ENCODE assay signal across 27 cellular contexts in genomic region chr10:91987397-91988037, GRCh38.
A peak's percentile ranks its signal among the peaks of the same experiment; 100 is the strongest.
DNase-seq lines count a peak whose midpoint lies in the region; ATAC-seq and TF ChIP-seq lines count a peak whose summit lies in the region.
"Had no signal": no experiment of that assay in that cellular context is flagged by ENCODE, and none has a peak within 500 bp of the region (broad histone marks: within the 10 kb centered on the region; RNA-seq: fewer than 3 reads in every experiment).

No MANE protein-coding gene starts in this region.

- peak overlapping the region; percentile 4 for H3K27ac Mint-ChIP-seq in activated CD8-positive, alpha-beta T cell treated with anti-CD3 and anti-CD28 coated beads for 36 hours
- H3K27ac Mint-ChIP-seq: activated CD4-positive, alpha-beta T cell treated with anti-CD3 and anti-CD28 coated beads, Interleukin-2, amount 10 ng/mL, durations not matched to agents 7 days and 5 days; memory B cell had no signal

- H3K4me1 Mint-ChIP-seq in activated CD8-positive, alpha-beta T cell treated with anti-CD3 and anti-CD28 coated beads for 36 hours (ENCODE audit: low read depth), result peaks cover 22% of the 10 kb centered on the region

- no peaks in the 10 kb centered on the region for H3K27me3 Mint-ChIP-seq in activated CD8-positive, alpha-beta T cell treated with anti-CD3 and anti-CD28 coated beads for 36 hours
- H3K27me3 Mint-ChIP-seq: activated CD4-positive, alpha-beta T cell treated with anti-CD3 and anti-CD28 coated beads, Interleukin-2, amount 10 ng/mL, durations not matched to agents 7 days and 5 days; memory B cell had no signal

- H3F3A ChIP-seq in smooth muscle cell (ENCODE audit: low read depth), result peaks cover 13% of the 10 kb centered on the region

- TF ChIP-seq CTCF in heart right ventricle (IDR thresholded peaks at IDR 0.05) (no peak), fibroblast of the aortic adventitia (IDR thresholded peaks at IDR 0.05; ENCODE audit: insufficient read depth, low read length) (no peak), smooth muscle cell (IDR thresholded peaks at IDR 0.05; ENCODE audit: borderline replicate concordance, insufficient read depth, poor library complexity, severe bottlenecking) (no peak), upper lobe of right lung (IDR thresholded peaks at IDR 0.05) (no peak)
- no peak for TF ChIP-seq CTCF in activated CD8-positive, alpha-beta T cell treated with anti-CD3 and anti-CD28 coated beads for 36 hours (IDR thresholded peaks at IDR 0.05)

- H4K20me1 ChIP-seq in smooth muscle cell (ENCODE audit: low read depth), result peaks cover 18% of the 10 kb centered on the region

- H3K9me3 ChIP-seq in right cardiac atrium (ENCODE audit: control insufficient read depth, low read length), result no peaks in the 10 kb centered on the region
- no peaks in the 10 kb centered on the region for H3K9me3 ChIP-seq in heart right ventricle
- no peaks in the 10 kb centered on the region for H3K9me3 ChIP-seq in smooth muscle cell (replicated peaks; ENCODE audit: low read depth)
- H3K9me3 ChIP-seq in upper lobe of right lung, result no peaks in the 10 kb centered on the region
- H3K9me3 ChIP-seq: adrenal gland; BLaER1 treated with 17β-estradiol and CSF1 and Interleukin-3, amounts not matched to agents 10 nM and 100 nM; breast epithelium; HAP-1; ovary had no signal

- H3K4me1 ChIP-seq in right cardiac atrium (ENCODE audit: control insufficient read depth, insufficient read depth, low read length), result no peaks in the 10 kb centered on the region
- H3K4me1 ChIP-seq in heart right ventricle, result peaks cover 0 to 10% (median 0%) of the 10 kb centered on the region in 9 donors
- H3K4me1 ChIP-seq in smooth muscle cell (ENCODE audit: low read depth), result no peaks in the 10 kb centered on the region
- H3K4me1 ChIP-seq in upper lobe of right lung, result no peaks in the 10 kb centered on the region
- H3K4me1 ChIP-seq: adrenal gland; BLaER1 treated with 17β-estradiol and CSF1 and Interleukin-3, amounts not matched to agents 10 nM and 100 nM; breast epithelium had no signal

- no peak overlapping the region for H2AFZ ChIP-seq in smooth muscle cell (ENCODE audit: low read depth)

- H3K36me3 ChIP-seq in heart right ventricle (peaks cover 0 to 94% (median 17%) of the 10 kb centered on the region in 9 donors), smooth muscle cell (ENCODE audit: low read depth) (peaks cover 36% of the 10 kb centered on the region), upper lobe of right lung (peaks cover 77% of the 10 kb centered on the region)
- H3K36me3 ChIP-seq: ovary had no signal

- ATAC-seq in right cardiac atrium (peak; percentile 75 to 76), heart right ventricle (no peak), upper lobe of right lung (no peak)
- no peak for ATAC-seq in activated CD8-positive, alpha-beta T cell treated with anti-CD3 and anti-CD28 coated beads for 36 hours
- ATAC-seq: sciatic nerve; stimulated activated naive CD8-positive, alpha-beta T cell treated with anti-CD3 and anti-CD28 coated beads, Interleukin-15, Interleukin-2, amounts not matched to agents 100 U/mL and 50 U/mL, for 24 hours had no signal

- CTCF ChIA-PET in activated CD8-positive, alpha-beta T cell treated with anti-CD3 and anti-CD28 coated beads for 36 hours (lab: Charles Lee), result no interaction called here

- H3K9me3 Mint-ChIP-seq in activated CD8-positive, alpha-beta T cell treated with anti-CD3 and anti-CD28 coated beads for 36 hours, result no peaks in the 10 kb centered on the region
- H3K9me3 Mint-ChIP-seq: memory B cell had no signal

- H3K27ac ChIP-seq in right cardiac atrium (ENCODE audit: low read length) (no peak overlapping the region), heart right ventricle (no peak overlapping the region), smooth muscle cell (ENCODE audit: low read depth) (peak overlapping the region; percentile 30), upper lobe of right lung (no peak overlapping the region)
- H3K27ac ChIP-seq: adrenal gland; BLaER1 treated with 17β-estradiol and CSF1 and Interleukin-3, amounts not matched to agents 10 nM and 100 nM; breast epithelium; HL-60; ovary; SK-N-MC had no signal

- POLR2A ChIA-PET in activated CD8-positive, alpha-beta T cell treated with anti-CD3 and anti-CD28 coated beads for 36 hours (lab: Charles Lee), result interaction anchor here (0.6 kb wide), 1 partner anchor 33 kb away, joined by 4 read pairs; no protein-coding TSS in a partner anchor

- H3K4me3 Mint-ChIP-seq in activated CD8-positive, alpha-beta T cell treated with anti-CD3 and anti-CD28 coated beads for 36 hours, result no peak overlapping the region
- H3K4me3 Mint-ChIP-seq: activated CD4-positive, alpha-beta T cell treated with anti-CD3 and anti-CD28 coated beads, Interleukin-2, amount 10 ng/mL, durations not matched to agents 7 days and 5 days; memory B cell had no signal

- H3K27me3 ChIP-seq in right cardiac atrium (ENCODE audit: control insufficient read depth, insufficient read depth) (no peaks in the 10 kb centered on the region), heart right ventricle (no peaks in the 10 kb centered on the region), smooth muscle cell (ENCODE audit: low read depth) (no peaks in the 10 kb centered on the region), upper lobe of right lung (no peaks in the 10 kb centered on the region)
- H3K27me3 ChIP-seq: adrenal gland; BLaER1 treated with 17β-estradiol and CSF1 and Interleukin-3, amounts not matched to agents 10 nM and 100 nM; breast epithelium; ovary had no signal

- intact Hi-C loops in right cardiac atrium (cut with DNase I) (no loop called here), heart right ventricle (cut with DNase I) (no loop called here), upper lobe of right lung (cut with DNase I) (no loop called here)
- intact Hi-C loops in activated CD8-positive, alpha-beta T cell treated with anti-CD3 and anti-CD28 coated beads for 36 hours (cut with micrococcal nuclease), result no loop called here

- no peak overlapping the region for H3K4me2 ChIP-seq in smooth muscle cell
- H3K4me2 ChIP-seq: BLaER1 treated with 17β-estradiol and CSF1 and Interleukin-3, amounts not matched to agents 10 nM and 100 nM had no signal

- 82% methylated on average over 8 of the region's 8 CpGs for WGBS in right cardiac atrium
- 92% methylated on average over 8 of the region's 8 CpGs for WGBS in heart right ventricle, 2 donors
- WGBS in smooth muscle cell (ENCODE audit: low lambda C conversion rate), result 56% methylated on average over 8 of the region's 8 CpGs

- no peak overlapping the region for H3K4me3 ChIP-seq in right cardiac atrium (ENCODE audit: low read length)
- H3K4me3 ChIP-seq in heart right ventricle, result no peak overlapping the region
- no peak overlapping the region for H3K4me3 ChIP-seq in fibroblast of the aortic adventitia (ENCODE audit: low read depth, low read length)
- no peak overlapping the region for H3K4me3 ChIP-seq in smooth muscle cell
- no peak overlapping the region for H3K4me3 ChIP-seq in upper lobe of right lung
- H3K4me3 ChIP-seq: adrenal gland; BLaER1 treated with 17β-estradiol and CSF1 and Interleukin-3, amounts not matched to agents 10 nM and 100 nM; breast epithelium; HAP-1; ovary; SK-N-MC had no signal

- no peaks in the 10 kb centered on the region for H3K79me2 ChIP-seq in smooth muscle cell (ENCODE audit: low read depth)

- no peak overlapping the region for H3K9ac ChIP-seq in smooth muscle cell (ENCODE audit: low read depth)
- H3K9ac ChIP-seq: BLaER1 treated with 17β-estradiol and CSF1 and Interleukin-3, amounts not matched to agents 10 nM and 100 nM had no signal

- peaks cover 58% of the 10 kb centered on the region for H3K36me3 Mint-ChIP-seq in activated CD8-positive, alpha-beta T cell treated with anti-CD3 and anti-CD28 coated beads for 36 hours (ENCODE audit: low read depth)

- no peak for DNase-seq in right cardiac atrium
- no peak for DNase-seq in heart right ventricle
- no peak for DNase-seq in activated CD8-positive, alpha-beta T cell treated with anti-CD3 and anti-CD28 coated beads for 36 hours
- peak; percentile 35 for DNase-seq in fibroblast of the aortic adventitia (ENCODE audit: low read depth)
- DNase-seq in smooth muscle cell (lab: John Stamatoyannopoulos, UW; ENCODE audit: unreplicated experiment), result no peak
- no peak for DNase-seq in effector CD8-positive, alpha-beta T cell (lab: John Stamatoyannopoulos, UW)
- DNase-seq in SHP77 (lab: John Stamatoyannopoulos, UW), result no peak
- DNase-seq in upper lobe of right lung, result no peak
- DNase-seq: activated CD4-positive, alpha-beta T cell treated with anti-CD3 and anti-CD28 coated beads, Interleukin-2, amount 10 ng/mL, durations not matched to agents 7 days and 5 days; activated CD8-positive, alpha-beta memory T cell treated with anti-CD3 and anti-CD28 coated beads, Interleukin-2, amount 50 U/mL, for 4 hours; activated effector memory CD4-positive, alpha-beta T cell treated with anti-CD3 and anti-CD28 coated beads, Interleukin-2, amount 50 U/mL, for 16 hours; adrenal gland; DND-41; NCI-H1105; NCI-H2029; ovary; RPMI8226; stimulated activated CD4-positive, alpha-beta T cell treated with anti-CD3 and anti-CD28 coated beads, Interleukin-15, amount 100 ng/mL, for 24 hours; stimulated activated naive CD8-positive, alpha-beta T cell treated with anti-CD3 and anti-CD28 coated beads, Interleukin-15, Interleukin-2, amounts not matched to agents 100 U/mL and 50 U/mL, for 24 hours; T-helper 2 cell had no signal

Comparison
In these comparisons a context has a peak if more than half of its experiments do, and no peak if none do; other contexts are left out.
1. ATAC-seq: peak in right cardiac atrium (2 of 2); none in heart right ventricle (0 of 8), activated CD8-positive, alpha-beta T cell treated with anti-CD3 and anti-CD28 coated beads for 36 hours (single experiment) and upper lobe of right lung (single experiment).